Comparison of ENCODE assay signal across 6 cellular contexts in genomic region chr17:47850373-47850691, GRCh38. TPM values are rescaled to one million over a fixed set of nuclear protein-coding genes. Genes with fewer than 3 reads are reported as not detected.
DNase-seq lines count a peak whose midpoint lies in the region; ATAC-seq and TF ChIP-seq lines count a peak whose summit lies in the region.

No MANE protein-coding gene starts in this region.

- H3K4me1 Mint-ChIP-seq in Caco-2 (ENCODE audit: low read depth, unreplicated experiment) (peaks cover 23% of the 10 kb centered on the region), activated B cell treated with CpG ODN at 0.5 μM for 24 hours (peaks cover 25% of the 10 kb centered on the region)

- no TSS peak for BruUV-seq in Caco-2 (replicated peaks; lab: Mats Ljungman, UMichigan)

- peak overlapping the region; percentile 90 for H3K4me3 Mint-ChIP-seq in Caco-2 (ENCODE audit: unreplicated experiment)
- peak overlapping the region; percentile 50 for H3K4me3 Mint-ChIP-seq in activated B cell treated with CpG ODN at 0.5 μM for 24 hours

- DNase-seq in Caco-2 (no peak), activated B cell treated with CpG ODN at 0.5 μM for 24 hours (no peak), lower lobe of right lung (no peak), NCI-H82 treated with DMSO at 0.1 percent for 48 hours (lab: John Stamatoyannopoulos, UW; ENCODE audit: unreplicated experiment) (no peak), HK-2 (ENCODE audit: unreplicated experiment) (no peak), BE2C (no peak)

- H3K9me3 Mint-ChIP-seq in Caco-2 (ENCODE audit: unreplicated experiment) (no peaks in the 10 kb centered on the region), activated B cell treated with CpG ODN at 0.5 μM for 24 hours (no peaks in the 10 kb centered on the region)

- H3K27ac Mint-ChIP-seq in Caco-2 (ENCODE audit: unreplicated experiment) (peak overlapping the region; percentile 77), activated B cell treated with CpG ODN at 0.5 μM for 24 hours (no peak overlapping the region)

- H3K27ac ChIP-seq in lower lobe of right lung: peak overlapping the region; percentile 64

- no peaks in the 10 kb centered on the region for H3K27me3 ChIP-seq in Caco-2 (replicated peaks; ENCODE audit: control insufficient read depth, insufficient read depth, low read length)
- H3K27me3 ChIP-seq in lower lobe of right lung (ENCODE audit: low read depth): peaks cover 95% of the 10 kb centered on the region
- H3K27me3 ChIP-seq in BE2C: peaks cover 99% of the 10 kb centered on the region

- peaks cover 27% of the 10 kb centered on the region for H3K36me3 Mint-ChIP-seq in Caco-2 (ENCODE audit: insufficient read depth, unreplicated experiment)
- no peaks in the 10 kb centered on the region for H3K36me3 Mint-ChIP-seq in activated B cell treated with CpG ODN at 0.5 μM for 24 hours (ENCODE audit: low read depth)

- ATAC-seq in activated B cell treated with CpG ODN at 0.5 μM for 24 hours (ENCODE audit: low read depth) (no peak), lower lobe of right lung (peak in 1 of 2 donors; percentile 2)

- H3K4me3 ChIP-seq in Caco-2 (ENCODE audit: low read depth, low read length): peak overlapping the region; percentile 56
- H3K4me3 ChIP-seq in lower lobe of right lung: peak overlapping the region; percentile 53
- H3K4me3 ChIP-seq in BE2C (ENCODE audit: low read depth, low read length): no peak overlapping the region

- H3K36me3 ChIP-seq in Caco-2 (ENCODE audit: control insufficient read depth, insufficient read depth, low read length) (no peaks in the 10 kb centered on the region), lower lobe of right lung (no peaks in the 10 kb centered on the region), BE2C (no peaks in the 10 kb centered on the region)

- no peak for TF ChIP-seq CTCF in Caco-2 (IDR thresholded peaks at IDR 0.05; ENCODE audit: insufficient read depth in 1 of 2, low read depth in 1 of 2, low read length in 1 of 2, severe bottlenecking in 1 of 2, unreplicated experiment in 1 of 2)
- no peak for TF ChIP-seq CTCF in activated B cell treated with CpG ODN at 0.5 μM for 24 hours (IDR thresholded peaks at IDR 0.05)
- TF ChIP-seq CTCF in lower lobe of right lung (IDR thresholded peaks at IDR 0.05): no peak
- TF ChIP-seq CTCF in BE2C (IDR thresholded peaks at IDR 0.05; ENCODE audit: low read depth, low read length): no peak

- H3K9me3 ChIP-seq in Caco-2 (no peaks in the 10 kb centered on the region), lower lobe of right lung (no peaks in the 10 kb centered on the region), BE2C (no peaks in the 10 kb centered on the region)

- peaks cover 12% of the 10 kb centered on the region for H3K4me1 ChIP-seq in Caco-2
- H3K4me1 ChIP-seq in lower lobe of right lung: peaks cover 37% of the 10 kb centered on the region
- H3K4me1 ChIP-seq in BE2C: no peaks in the 10 kb centered on the region

- CTCF ChIA-PET in Caco-2 (lab: Charles Lee) (interaction anchor here (0.7 to 14.0 kb wide), 16 partner anchors 8 to 812 kb away, joined by 3 to 904 read pairs (median 7); partner anchors contain the start of genes CDK5RAP3, LRRC46, MRPL10 and PNPO), activated B cell treated with CpG ODN at 0.5 μM for 24 hours (lab: Charles Lee) (interaction anchor here (1.1 to 3.9 kb wide), 3 partner anchors 9 to 39 kb away, joined by 4 to 29 read pairs (median 6); partner anchors contain the start of gene SCRN2)

- POLR2A ChIA-PET in Caco-2 (lab: Charles Lee) (interaction anchor here (0.6 to 2.9 kb wide), 14 partner anchors 9 to 201 kb away, joined by 3 to 25 read pairs (median 6); partner anchors contain the start of genes CDK5RAP3, KPNB1, LRRC46 and MRPL10), activated B cell treated with CpG ODN at 0.5 μM for 24 hours (lab: Charles Lee) (interaction anchor here (2.2 to 2.4 kb wide), 2 partner anchors 19 to 45 kb away, joined by 6 to 16 read pairs; partner anchors contain the start of genes LRRC46, MRPL10 and SP2)

- H3K27me3 Mint-ChIP-seq in Caco-2 (ENCODE audit: insufficient read depth, unreplicated experiment) (peaks cover 9% of the 10 kb centered on the region), activated B cell treated with CpG ODN at 0.5 μM for 24 hours (peaks cover 69% of the 10 kb centered on the region)

- intact Hi-C loops in Caco-2 (cut with micrococcal nuclease; ENCODE audit: unreplicated experiment): no loop called here
- intact Hi-C loops in activated B cell treated with CpG ODN at 0.5 μM for 24 hours (cut with micrococcal nuclease): no loop called here
- intact Hi-C loops in lower lobe of right lung (cut with DNase I): no loop called here

RNA-seq across cellular contexts. Expression of gene SP6, which starts 0.6 kb away (rescaled TPM):
- total RNA-seq in Caco-2 (2022): 20.6 and 25.0 TPM in 2 replicates
- 0.09 TPM in 1 of 2 replicates, not detected in the other for total RNA-seq in activated B cell treated with CpG ODN at 0.5 μM for 24 hours
- total RNA-seq in lower lobe of right lung: 4.7 TPM
- 0.79 TPM for polyA plus RNA-seq in BE2C (2012; ENCODE audit: insufficient read depth, insufficient read length, low read depth)

RNA-seq across cellular contexts. Expression of gene SCRN2, which starts 9.3 kb away (rescaled TPM):
- 73.6 and 80.8 TPM in 2 replicates for total RNA-seq in Caco-2 (2022)
- total RNA-seq in activated B cell treated with CpG ODN at 0.5 μM for 24 hours: 32.1 and 36.3 TPM in 2 replicates
- 30.9 TPM for total RNA-seq in lower lobe of right lung
- polyA plus RNA-seq in BE2C (2012; ENCODE audit: insufficient read depth, insufficient read length, low read depth): 41.0 TPM

RNA-seq across cellular contexts. Expression of gene LRRC46, which starts 18.9 kb away (rescaled TPM):
- 1.4 and 2.3 TPM in 2 replicates for total RNA-seq in Caco-2 (2022)
- total RNA-seq in activated B cell treated with CpG ODN at 0.5 μM for 24 hours: 1.5 and 1.9 TPM in 2 replicates
- total RNA-seq in lower lobe of right lung: 11.6 TPM
- polyA plus RNA-seq in BE2C (2012; ENCODE audit: insufficient read depth, insufficient read length, low read depth): 0.51 TPM

RNA-seq across cellular contexts. Expression of gene MRPL10, which starts 19.0 kb away (rescaled TPM):
- total RNA-seq in Caco-2 (2022): 159 and 162 TPM in 2 replicates
- total RNA-seq in activated B cell treated with CpG ODN at 0.5 μM for 24 hours: 36.4 and 37.4 TPM in 2 replicates
- 33.2 TPM for total RNA-seq in lower lobe of right lung
- polyA plus RNA-seq in BE2C (2012; ENCODE audit: insufficient read depth, insufficient read length, low read depth): 120 TPM

RNA-seq across cellular contexts. Expression of gene OSBPL7, which starts 28.7 kb away (rescaled TPM):
- total RNA-seq in Caco-2 (2022): 46.8 and 48.3 TPM in 2 replicates
- total RNA-seq in activated B cell treated with CpG ODN at 0.5 μM for 24 hours: 28.8 and 34.4 TPM in 2 replicates
- total RNA-seq in lower lobe of right lung: 15.0 TPM
- polyA plus RNA-seq in BE2C (2012; ENCODE audit: insufficient read depth, insufficient read length, low read depth): 17.3 TPM
